23 cellular contexts compared by ENCODE assay signal in genomic region chr2:109021895-109022300, GRCh38. TPM values are rescaled to one million over a fixed set of nuclear protein-coding genes. Genes with fewer than 3 reads are reported as not detected.
DNase-seq lines count a peak whose midpoint lies in the region; ATAC-seq, FAIRE-seq and TF ChIP-seq lines count a peak whose summit lies in the region.
"Had no signal": no experiment of that assay in that cellular context is flagged by ENCODE, and none has a peak within 500 bp of the region (broad histone marks: within the 10 kb centered on the region; RNA-seq: fewer than 3 reads in every experiment).

No MANE protein-coding gene starts in this region.

- peak; percentile 39; the same call in 2 of the 3 replicates for ATAC-seq in K562
- ATAC-seq in HepG2 = peak; percentile 82

- H2AFZ ChIP-seq in K562 (ENCODE audit: low read depth, low read length) (no peak overlapping the region), HepG2 (ENCODE audit: low read length) (no peak overlapping the region), neural progenitor cell (replicated peaks) (no peak overlapping the region), smooth muscle cell (ENCODE audit: low read depth) (no peak overlapping the region)

- WGBS in K562 (ENCODE audit: insufficient coverage, low coverage, missing lambda C conversion rate) = 5% methylated on average over 13 of the region's 13 CpGs
- 27% methylated on average over 6 of the region's 13 CpGs for WGBS in HepG2 (ENCODE audit: low lambda C conversion rate)
- 92% methylated on average over 13 of the region's 13 CpGs for WGBS in smooth muscle cell (ENCODE audit: low lambda C conversion rate)
- 79% methylated on average over 13 of the region's 13 CpGs for WGBS in suprapubic skin

- H3K27me3 ChIP-seq in Caco-2 (replicated peaks; ENCODE audit: control insufficient read depth, insufficient read depth, low read length) (no peaks in the 10 kb centered on the region), K562 (ENCODE audit: control insufficient read depth in 2 of 2, insufficient read depth in 2 of 2, low read length in 2 of 2) (peaks cover 22 to 48% of the 10 kb centered on the region in 2 experiments), HepG2 (ENCODE audit: control insufficient read depth in 1 of 2, insufficient read depth in 2 of 2, low read length in 2 of 2) (no peaks in the 10 kb centered on the region; a peak in 2 of 5 replicates), neural progenitor cell (peaks cover 34% of the 10 kb centered on the region), smooth muscle cell (ENCODE audit: low read depth) (no peaks in the 10 kb centered on the region), suprapubic skin (peaks cover 10% of the 10 kb centered on the region), SJCRH30 (no peaks in the 10 kb centered on the region)

- H3K9ac ChIP-seq in K562 (ENCODE audit: insufficient read depth in 1 of 2, low read depth in 2 of 2, low read length in 2 of 2) = no peak overlapping the region; a peak in 1 of 4 replicates
- H3K9ac ChIP-seq in HepG2 (ENCODE audit: insufficient read depth, low read depth, low read length) = no peak overlapping the region; the same call in 1 of the 2 replicates
- H3K9ac ChIP-seq in neural progenitor cell = no peak overlapping the region
- no peak overlapping the region for H3K9ac ChIP-seq in smooth muscle cell (ENCODE audit: low read depth)

- CTCF ChIA-PET in Caco-2 (lab: Charles Lee) = no interaction called here
- CTCF ChIA-PET in K562 (lab: Yijun Ruan, JAX; ENCODE audit: low intra/inter-chr PET ratio) = no interaction called here
- CTCF ChIA-PET in HepG2 (lab: Yijun Ruan, JAX; ENCODE audit: low intra/inter-chr PET ratio, low total read pairs) = no interaction called here

- H3K4me1 Mint-ChIP-seq in Caco-2 (ENCODE audit: low read depth, unreplicated experiment) = peaks cover 10% of the 10 kb centered on the region
- H3K4me1 Mint-ChIP-seq in neural progenitor cell = peaks cover 56% of the 10 kb centered on the region
- H3K4me1 Mint-ChIP-seq: B cell had no signal

- H3K4me3 Mint-ChIP-seq in Caco-2 (ENCODE audit: unreplicated experiment) = no peak overlapping the region
- no peak overlapping the region for H3K4me3 Mint-ChIP-seq in neural progenitor cell
- H3K4me3 Mint-ChIP-seq: B cell; CD4-positive, alpha-beta T cell; HFFc6 had no signal

- H3K4me1 ChIP-seq in Caco-2 = peaks cover 31% of the 10 kb centered on the region
- no peaks in the 10 kb centered on the region for H3K4me1 ChIP-seq in K562 (replicated peaks in 1 of 2; ENCODE audit: control insufficient read depth in 2 of 2, insufficient read depth in 2 of 2, low read length in 2 of 2)
- H3K4me1 ChIP-seq in HepG2 (ENCODE audit: insufficient read depth, low read length) = peaks cover 54% of the 10 kb centered on the region
- H3K4me1 ChIP-seq in neural progenitor cell = peaks cover 16% of the 10 kb centered on the region
- H3K4me1 ChIP-seq in smooth muscle cell (ENCODE audit: low read depth) = peaks cover 18% of the 10 kb centered on the region
- H3K4me1 ChIP-seq in suprapubic skin = peaks cover 4% of the 10 kb centered on the region
- no peaks in the 10 kb centered on the region for H3K4me1 ChIP-seq in SJCRH30

- DNase-seq in Caco-2 = peak in 1 of 2 experiments; percentile 20
- no peak for DNase-seq in K562 (ENCODE audit: extremely low read depth in 1 of 4, low spot score in 3 of 4)
- peak; percentile 50 for DNase-seq in HepG2 (ENCODE audit: low spot score)
- DNase-seq in neural progenitor cell (ENCODE audit: low spot score) = no peak
- no peak for DNase-seq in smooth muscle cell (lab: John Stamatoyannopoulos, UW; ENCODE audit: unreplicated experiment)
- no peak for DNase-seq in suprapubic skin (ENCODE audit: low spot score in 2 of 2)
- no peak for DNase-seq in SJCRH30
- no peak for DNase-seq in AML-193 (lab: John Stamatoyannopoulos, UW)
- DNase-seq: ACHN; C1 segment of cervical spinal cord; CD4-positive, alpha-beta T cell; DMS153; DMS79 treated with DMSO at 0.1 percent for 48 hours; EL; HCEC 1CT; HFFc6 had no signal

- TF ChIP-seq CTCF in Caco-2 (IDR thresholded peaks at IDR 0.05; ENCODE audit: insufficient read depth in 1 of 2, low read depth in 1 of 2, low read length in 1 of 2, severe bottlenecking in 1 of 2, unreplicated experiment in 1 of 2) (no peak), K562 (IDR thresholded peaks at IDR 0.05 in 2 of 3, conservative IDR thresholded peaks at IDR 0.05 in 1 of 3; ENCODE audit: insufficient read depth in 2 of 3, low read depth in 1 of 3, low read length in 3 of 3) (no peak), HepG2 (CRISPR knock-in tag; IDR thresholded peaks at IDR 0.05) (peak; percentile 59), neural progenitor cell (IDR thresholded peaks at IDR 0.05) (no peak), smooth muscle cell (IDR thresholded peaks at IDR 0.05; ENCODE audit: borderline replicate concordance, insufficient read depth, poor library complexity, severe bottlenecking) (no peak), suprapubic skin (IDR thresholded peaks at IDR 0.05) (no peak)

- in situ Hi-C loops in K562 (cut with MboI) = no loop called here
- in situ Hi-C loops in HepG2 (cut with HindIII; ENCODE audit: extremely low pct_ligation_motif_present, low pct_unique_long_range_greater_than_20kb) = no loop called here

- no peak for FAIRE-seq in K562 (lab: Jason Lieb, UNC)
- FAIRE-seq in HepG2 (lab: Jason Lieb, UNC) = no peak
- FAIRE-seq: D721Med, G401.6, GM12891, HTR-8/SVneo had no signal

- H3K36me3 Mint-ChIP-seq in Caco-2 (ENCODE audit: insufficient read depth, unreplicated experiment) = no peaks in the 10 kb centered on the region
- no peaks in the 10 kb centered on the region for H3K36me3 Mint-ChIP-seq in neural progenitor cell

- POLR2A ChIA-PET in Caco-2 (lab: Charles Lee) = no interaction called here
- POLR2A ChIA-PET in K562 (lab: Yijun Ruan, JAX) = no interaction called here
- POLR2A ChIA-PET in HepG2 (lab: Yijun Ruan, JAX) = no interaction called here

- H3K27ac ChIP-seq in K562 (ENCODE audit: extremely low read depth, low read depth, low read length) (no peak overlapping the region), HepG2 (ENCODE audit: extremely low read length, insufficient read depth, low read length) (no peak overlapping the region), neural progenitor cell (no peak overlapping the region), smooth muscle cell (ENCODE audit: low read depth) (no peak overlapping the region), suprapubic skin (no peak overlapping the region), SJCRH30 (no peak overlapping the region)

- no TSS peak for BruUV-seq in Caco-2 (replicated peaks; lab: Mats Ljungman, UMichigan)
- BruUV-seq in K562 (replicated peaks; lab: Mats Ljungman, UMichigan) = no TSS peak
- BruUV-seq in HepG2 (replicated peaks; lab: Mats Ljungman, UMichigan) = no TSS peak

- no peaks in the 10 kb centered on the region for H3K9me3 ChIP-seq in Caco-2
- H3K9me3 ChIP-seq in K562 (replicated peaks; ENCODE audit: control insufficient read depth, insufficient read depth, low read depth, low read length) = no peaks in the 10 kb centered on the region
- H3K9me3 ChIP-seq in HepG2 (ENCODE audit: low read length) = no peaks in the 10 kb centered on the region
- no peaks in the 10 kb centered on the region for H3K9me3 ChIP-seq in neural progenitor cell (ENCODE audit: low read depth)
- no peaks in the 10 kb centered on the region for H3K9me3 ChIP-seq in smooth muscle cell (replicated peaks; ENCODE audit: low read depth)
- no peaks in the 10 kb centered on the region for H3K9me3 ChIP-seq in suprapubic skin
- no peaks in the 10 kb centered on the region for H3K9me3 ChIP-seq in SJCRH30 (replicated peaks)

- H3K79me2 ChIP-seq in K562 (ENCODE audit: control insufficient read depth, insufficient read depth, low read length) (no peaks in the 10 kb centered on the region), HepG2 (ENCODE audit: insufficient read depth, low read length) (no peaks in the 10 kb centered on the region), neural progenitor cell (ENCODE audit: low read depth) (no peaks in the 10 kb centered on the region), smooth muscle cell (ENCODE audit: low read depth) (no peaks in the 10 kb centered on the region)

- no peaks in the 10 kb centered on the region for H3K9me1 ChIP-seq in K562 (ENCODE audit: control insufficient read depth, insufficient read depth, low read length)

- intact Hi-C loops in Caco-2 (cut with micrococcal nuclease; ENCODE audit: unreplicated experiment) = no loop called here
- intact Hi-C loops in K562 (cut with micrococcal nuclease) = no loop called here
- intact Hi-C loops in HepG2 (cut with micrococcal nuclease; ENCODE audit: unreplicated experiment) = no loop called here

- no peak for TF ChIP-seq EP300 in K562 (IDR thresholded peaks at IDR 0.05; ENCODE audit: low read length)
- no peak for TF ChIP-seq EP300 in HepG2 (IDR thresholded peaks at IDR 0.05; ENCODE audit: low read depth in 2 of 2, low read length in 2 of 2)
- no peak for TF ChIP-seq EP300 in HepG2 (CRISPR knock-in tag; IDR thresholded peaks at IDR 0.05; ENCODE audit: borderline replicate concordance)
- no peak for TF ChIP-seq EP300 in suprapubic skin (IDR thresholded peaks at IDR 0.05)

- H3K27ac Mint-ChIP-seq in Caco-2 (ENCODE audit: unreplicated experiment) (peak overlapping the region; percentile 31), neural progenitor cell (peak overlapping the region; percentile 62)
- H3K27ac Mint-ChIP-seq: B cell; CD4-positive, alpha-beta T cell; HFFc6 had no signal

- H3K4me2 ChIP-seq in K562 (ENCODE audit: insufficient read depth, low read length) (no peak overlapping the region), HepG2 (ENCODE audit: low read depth, low read length) (peak overlapping the region; percentile 50), neural progenitor cell (no peak overlapping the region), smooth muscle cell (no peak overlapping the region)

- H3K27me3 Mint-ChIP-seq in Caco-2 (ENCODE audit: insufficient read depth, unreplicated experiment) (no peaks in the 10 kb centered on the region), neural progenitor cell (ENCODE audit: insufficient read depth, low read depth) (peaks cover 16% of the 10 kb centered on the region)
- H3K27me3 Mint-ChIP-seq: CD4-positive, alpha-beta T cell had no signal

- no peaks in the 10 kb centered on the region for H3K36me3 ChIP-seq in Caco-2 (ENCODE audit: control insufficient read depth, insufficient read depth, low read length)
- no peaks in the 10 kb centered on the region for H3K36me3 ChIP-seq in K562 (ENCODE audit: control insufficient read depth, insufficient read depth, low read length)
- H3K36me3 ChIP-seq in HepG2 (replicated peaks in 1 of 2; ENCODE audit: control insufficient read depth in 1 of 2, insufficient read depth in 2 of 2, low read length in 2 of 2) = no peaks in the 10 kb centered on the region
- H3K36me3 ChIP-seq in neural progenitor cell = no peaks in the 10 kb centered on the region
- no peaks in the 10 kb centered on the region for H3K36me3 ChIP-seq in smooth muscle cell (ENCODE audit: low read depth)
- no peaks in the 10 kb centered on the region for H3K36me3 ChIP-seq in suprapubic skin
- no peaks in the 10 kb centered on the region for H3K36me3 ChIP-seq in SJCRH30

- TF ChIP-seq POLR2A in K562 (conservative IDR thresholded peaks at IDR 0.05) = no peak
- TF ChIP-seq POLR2A in HepG2 (IDR thresholded peaks at IDR 0.05; ENCODE audit: insufficient read depth in 1 of 2, low read depth in 2 of 2, low read length in 2 of 2) = no peak
- no peak for TF ChIP-seq POLR2A in suprapubic skin (IDR thresholded peaks at IDR 0.05)

- H3F3A ChIP-seq in neural progenitor cell (ENCODE audit: low read depth) = peaks cover 14% of the 10 kb centered on the region
- no peaks in the 10 kb centered on the region for H3F3A ChIP-seq in smooth muscle cell (ENCODE audit: low read depth)

- no peaks in the 10 kb centered on the region for H4K20me1 ChIP-seq in K562 (replicated peaks; ENCODE audit: control insufficient read depth, insufficient read depth, low read length)
- H4K20me1 ChIP-seq in HepG2 (ENCODE audit: insufficient read depth, low read length) = no peaks in the 10 kb centered on the region
- peaks cover 13% of the 10 kb centered on the region for H4K20me1 ChIP-seq in neural progenitor cell (ENCODE audit: low read depth)
- H4K20me1 ChIP-seq in smooth muscle cell (ENCODE audit: low read depth) = no peaks in the 10 kb centered on the region

- no peaks in the 10 kb centered on the region for H3K9me3 Mint-ChIP-seq in Caco-2 (ENCODE audit: unreplicated experiment)
- no peaks in the 10 kb centered on the region for H3K9me3 Mint-ChIP-seq in neural progenitor cell
- H3K9me3 Mint-ChIP-seq: CD4-positive, alpha-beta T cell; HFFc6 had no signal

- H3K4me3 ChIP-seq in Caco-2 (ENCODE audit: low read depth, low read length) = no peak overlapping the region
- H3K4me3 ChIP-seq in K562 = no peak overlapping the region
- peak overlapping the region in 1 of 3 experiments; percentile 2; a peak in 1 of 6 replicates for H3K4me3 ChIP-seq in HepG2 (replicated peaks in 1 of 3; ENCODE audit: insufficient read depth in 1 of 3, low read depth in 2 of 3, low read length in 3 of 3)
- H3K4me3 ChIP-seq in neural progenitor cell = no peak overlapping the region
- H3K4me3 ChIP-seq in smooth muscle cell = no peak overlapping the region
- no peak overlapping the region for H3K4me3 ChIP-seq in suprapubic skin
- H3K4me3 ChIP-seq in SJCRH30 = no peak overlapping the region

- TF ChIP-seq RAD21 in K562 (CRISPR knock-in tag; conservative IDR thresholded peaks at IDR 0.05 in 1 of 2, IDR thresholded peaks at IDR 0.05 in 1 of 2) (no peak), HepG2 (CRISPR knock-in tag; IDR thresholded peaks at IDR 0.05) (no peak)

RNA-seq across cellular contexts. Expression of gene EDAR, which starts 32.9 kb away (rescaled TPM):
- total RNA-seq in Caco-2 (2022) (0.82 and 0.95 TPM in 2 replicates), K562 (2014; rRNA removed) (not detected in 2 replicates), K562 (2014; rRNA removed; fragmentation: Illumina TruSeq; extraction: Trizol) (not detected in 2 replicates), K562 (2015; rRNA removed; fragmentation: Illumina TruSeq; extraction: Trizol) (not detected in 2 replicates), K562 (2021) (not detected in 2 replicates), HepG2 (2016; rRNA removed; fragmentation: Illumina TruSeq; extraction: Trizol) (not detected in 2 replicates), neural progenitor cell (ENCODE audit: low replicate concordance) (not detected in 2 replicates), smooth muscle cell (0.09 TPM in 2 replicates), suprapubic skin (1 to 10 TPM; 1.5 to 4.3 (median 2.2) TPM)
- not detected in 2 replicates for total RNA-seq in K562 (2011; cell fraction: chromatin; rRNA removed; ENCODE audit: low replicate concordance)
- total RNA-seq in K562 (2011; cell fraction: nucleolus; rRNA removed) = not detected in 2 replicates
- not detected in 2 replicates for total RNA-seq in K562 (2011; cell fraction: nucleoplasm; rRNA removed)
- polyA plus RNA-seq in K562 (2011; rRNA removed) (not detected in 2 replicates), K562 (2014; fragmentation: Illumina TruSeq; extraction: Trizol) (not detected in 2 replicates), K562 (2014; fragmentation: Nextera tagmentation; extraction: Ambion mirVana) (not detected), K562 (2014; rRNA removed) (0.01 TPM in 1 of 2 replicates, not detected in the other), HepG2 (2011; rRNA removed) (not detected in 2 replicates), smooth muscle cell (not detected in 2 replicates)
- polyA plus RNA-seq in K562 (2011; cell fraction: cytosol; rRNA removed) = not detected in 2 replicates
- polyA plus RNA-seq in K562 (2011; cell fraction: nucleus; rRNA removed) = not detected in 2 replicates
- polyA plus RNA-seq in K562 (2012) = not detected in 2 replicates
- not detected in 2 replicates for polyA minus RNA-seq in K562 (2011; rRNA and poly(A)+ RNA removed)
- polyA minus RNA-seq in K562 (2011; cell fraction: cytosol; rRNA and poly(A)+ RNA removed) = not detected in 2 replicates
- polyA minus RNA-seq in K562 (2011; cell fraction: nucleus; rRNA and poly(A)+ RNA removed) = not detected in 2 replicates
- not detected in 2 replicates for total RNA-seq in HepG2 (2016; cell fraction: cytosol; rRNA removed; fragmentation: Illumina TruSeq; extraction: Trizol; ENCODE audit: low read depth)
- total RNA-seq in HepG2 (2016; cell fraction: insoluble cytoplasmic fraction; rRNA removed; fragmentation: Illumina TruSeq; extraction: Trizol) = not detected in 2 replicates
- total RNA-seq in HepG2 (2016; cell fraction: membrane; rRNA removed; fragmentation: Illumina TruSeq; extraction: Trizol) = not detected in 2 replicates
- total RNA-seq in HepG2 (2016; cell fraction: nucleus; rRNA removed; fragmentation: Illumina TruSeq; extraction: Trizol) = not detected in 2 replicates
- not detected in 2 replicates for polyA plus RNA-seq in HepG2 (2011; cell fraction: cytosol; rRNA removed)
- polyA plus RNA-seq in HepG2 (2011; cell fraction: nucleus; rRNA removed) = not detected in 2 replicates
- not detected in 2 replicates for polyA plus RNA-seq in HepG2 (2012)
- polyA plus RNA-seq in HepG2 (2016; cell fraction: cytosol; fragmentation: Illumina TruSeq; extraction: Trizol; ENCODE audit: low read depth) = not detected in 2 replicates
- polyA plus RNA-seq in HepG2 (2016; cell fraction: insoluble cytoplasmic fraction; fragmentation: Illumina TruSeq; extraction: Trizol; ENCODE audit: low read depth) = not detected in 2 replicates
- not detected in 2 replicates for polyA plus RNA-seq in HepG2 (2016; cell fraction: membrane; fragmentation: Illumina TruSeq; extraction: Trizol; ENCODE audit: low read depth)
- polyA plus RNA-seq in HepG2 (2016; cell fraction: nucleus; fragmentation: Illumina TruSeq; extraction: Trizol; ENCODE audit: insufficient read depth, low read depth) = not detected in 2 replicates
- polyA minus RNA-seq in HepG2 (2011; rRNA and poly(A)+ RNA removed; ENCODE audit: low replicate concordance) = 0.16 TPM in 1 of 2 replicates, not detected in the other
- polyA minus RNA-seq in HepG2 (2011; cell fraction: cytosol; rRNA and poly(A)+ RNA removed) = not detected in 2 replicates
- polyA minus RNA-seq in HepG2 (2011; cell fraction: nucleus; rRNA and poly(A)+ RNA removed) = not detected in 2 replicates
- 0.08 TPM in 1 of 2 replicates, not detected in the other for total RNA-seq in SJCRH30 (2014; rRNA removed; shearing (Covaris generic))
- total RNA-seq: A172, B cell, H4, HFFc6 had no signal
